In the genomic region with DNA sequence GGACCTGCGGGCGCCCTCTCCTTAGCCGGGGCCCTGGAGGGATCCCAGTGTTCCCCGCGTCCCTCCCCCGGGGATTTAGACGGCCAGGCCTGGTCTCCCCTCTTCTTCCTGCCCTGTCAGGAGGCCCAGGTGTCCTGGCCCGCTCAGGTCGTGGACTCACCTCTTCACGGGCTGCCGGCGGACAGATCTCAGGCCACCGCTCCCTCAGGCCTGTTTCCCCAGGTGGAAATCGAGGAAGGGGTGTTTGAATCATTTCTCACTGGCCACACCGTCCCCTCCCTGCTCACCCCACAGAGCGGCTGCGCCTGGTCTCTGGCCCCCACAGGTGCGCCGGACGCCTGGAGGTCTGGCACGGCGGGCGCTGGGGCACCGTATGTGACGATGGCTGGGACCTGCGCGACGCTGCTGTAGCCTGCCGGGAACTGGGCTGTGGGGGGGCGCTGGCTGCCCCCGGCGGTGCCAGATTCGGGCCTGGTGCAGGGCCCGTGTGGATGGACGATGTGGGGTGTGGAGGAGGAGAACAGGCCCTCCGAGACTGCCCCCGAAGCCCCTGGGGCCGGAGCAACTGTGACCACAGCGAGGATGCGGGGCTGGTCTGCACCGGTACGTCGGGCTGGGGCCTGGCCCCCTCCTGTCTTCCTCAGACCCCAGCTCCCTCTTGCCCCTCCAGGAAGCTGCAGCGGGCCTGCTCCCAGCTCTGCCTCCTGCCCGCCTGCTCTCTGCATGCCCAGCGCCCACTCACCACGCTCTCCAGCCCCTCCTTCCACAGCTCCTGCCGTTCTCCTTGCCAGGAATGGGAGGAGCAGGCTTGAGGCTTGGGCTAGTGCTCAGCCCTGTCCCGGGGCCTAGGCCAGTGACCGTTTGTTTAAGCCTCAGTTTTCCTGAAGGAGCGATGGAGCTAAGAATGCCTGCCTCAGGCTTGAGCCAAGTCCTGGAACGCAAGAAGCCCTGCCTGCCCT, we compare ENCODE assay signal across 1 cellular context.
TF ChIP-seq lines count a peak whose summit lies in the region.

No MANE protein-coding gene starts in this region.

TF ChIP-seq in H1, 55 proteins besides CTCF, POLR2A, EP300 and RAD21:
- TF ChIP-seq GTF2F1 (IDR thresholded peaks at IDR 0.05; ENCODE audit: borderline replicate concordance, low read depth, low read length) (no peak), MAFK (IDR thresholded peaks at IDR 0.05; ENCODE audit: low read depth, low read length) (no peak), POLR2AphosphoS5 (IDR thresholded peaks at IDR 0.05; ENCODE audit: low read depth, low read length) (no peak), FOSL1 (IDR thresholded peaks at IDR 0.05; ENCODE audit: insufficient read depth, low read depth, low read length) (no peak), SRF (IDR thresholded peaks at IDR 0.05; ENCODE audit: low read depth, low read length) (no peak), KDM1A (IDR thresholded peaks at IDR 0.05; ENCODE audit: borderline replicate concordance, low read length) (no peak), POU5F1 (IDR thresholded peaks at IDR 0.05; ENCODE audit: low read depth, low read length) (no peak), RFX5 (IDR thresholded peaks at IDR 0.05; ENCODE audit: borderline replicate concordance, low read depth, low read length) (no peak), BRCA1 (IDR thresholded peaks at IDR 0.05; ENCODE audit: low read depth, low read length) (no peak), TAF1 (IDR thresholded peaks at IDR 0.05; ENCODE audit: low read depth, low read length) (no peak)
